1 cellular context compared by ENCODE assay signal in the genomic region with DNA sequence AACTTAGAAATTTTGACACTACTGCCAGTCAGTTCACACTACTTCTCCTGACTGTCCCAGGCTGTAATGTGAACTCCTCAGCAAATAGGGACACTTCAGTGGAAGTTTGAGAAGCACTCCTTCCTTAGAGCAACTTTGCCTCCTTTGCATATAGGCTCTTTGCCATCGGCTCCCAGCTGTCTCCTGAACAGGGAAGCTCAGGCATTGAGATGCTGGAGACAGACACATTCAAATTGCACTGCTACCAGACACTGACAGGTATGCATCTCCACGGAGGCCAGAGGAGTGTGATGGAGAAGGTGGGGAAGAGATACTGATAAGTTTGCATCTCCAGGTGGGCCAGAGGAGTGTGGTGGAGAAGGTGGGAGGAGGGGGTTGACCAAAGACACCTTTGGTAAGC.
TF ChIP-seq lines count a peak whose summit lies in the region.

No MANE protein-coding gene starts in this region.

TF ChIP-seq in endothelial cell of umbilical vein, 7 proteins besides CTCF, POLR2A, EP300 and RAD21:
- TF ChIP-seq, protein P1, sequence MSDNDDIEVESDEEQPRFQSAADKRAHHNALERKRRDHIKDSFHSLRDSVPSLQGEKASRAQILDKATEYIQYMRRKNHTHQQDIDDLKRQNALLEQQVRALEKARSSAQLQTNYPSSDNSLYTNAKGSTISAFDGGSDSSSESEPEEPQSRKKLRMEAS (IDR thresholded peaks at IDR 0.05; ENCODE audit: insufficient read depth, insufficient read length) = no peak
- no peak for TF ChIP-seq FOS (IDR thresholded peaks at IDR 0.05; ENCODE audit: borderline replicate concordance, insufficient read depth, low read length)
- TF ChIP-seq MYC (IDR thresholded peaks at IDR 0.05; ENCODE audit: low read depth, low read length) = no peak
- no peak for TF ChIP-seq POLR2AphosphoS5 (IDR thresholded peaks at IDR 0.05; ENCODE audit: insufficient read depth, low read depth, low read length)
- TF ChIP-seq GATA2 (IDR thresholded peaks at IDR 0.05; ENCODE audit: insufficient read depth, insufficient read length, low read depth, low read length) = no peak
- no peak for TF ChIP-seq JUN (IDR thresholded peaks at IDR 0.05; ENCODE audit: borderline replicate concordance, insufficient read depth, insufficient read length, low read depth)
- TF ChIP-seq EZH2 (IDR thresholded peaks at IDR 0.05; ENCODE audit: borderline replicate concordance, low read depth, low read length, severe bottlenecking) = no peak
